ENCODE assay signal across 18 cellular contexts in the genomic region with DNA sequence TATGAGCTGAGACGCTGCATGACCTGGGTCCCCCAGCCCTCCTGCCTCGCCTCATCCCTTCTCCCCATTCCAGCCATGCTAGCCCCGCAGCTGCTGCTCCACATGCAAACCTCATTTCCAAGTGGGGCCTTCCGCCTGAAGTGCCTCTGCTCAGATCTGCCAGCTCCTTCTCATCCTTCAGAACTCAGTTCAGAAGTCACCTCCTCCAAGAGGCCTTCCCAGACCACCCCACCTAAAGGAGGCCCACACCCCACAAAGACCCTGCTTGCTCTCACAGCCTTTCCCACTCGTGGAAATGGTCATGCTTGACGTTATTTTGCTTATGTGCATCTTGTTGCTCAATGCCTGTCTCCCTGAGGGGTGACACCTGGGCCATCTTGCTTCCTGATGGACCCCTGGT. TPM values are rescaled to one million over a fixed set of nuclear protein-coding genes. Genes with fewer than 3 reads are reported as not detected.
DNase-seq lines count a peak whose midpoint lies in the region; ATAC-seq, FAIRE-seq and TF ChIP-seq lines count a peak whose summit lies in the region.
"Had no signal": no experiment of that assay in that cellular context is flagged by ENCODE, and none has a peak within 500 bp of the region (broad histone marks: within the 10 kb centered on the region; RNA-seq: fewer than 3 reads in every experiment).

No MANE protein-coding gene starts in this region.

- no peak overlapping the region for H3K4me3 Mint-ChIP-seq in CD4-positive, CD25-positive, alpha-beta regulatory T cell
- H3K4me3 Mint-ChIP-seq: CD4-positive, alpha-beta memory T cell had no signal

- no peak overlapping the region for H3K27ac ChIP-seq in CD4-positive, CD25-positive, alpha-beta regulatory T cell (ENCODE audit: insufficient read depth, low read length, poor library complexity, severe bottlenecking)
- H3K27ac ChIP-seq in H1 (ENCODE audit: low read depth, low read length), result no peak overlapping the region
- H3K27ac ChIP-seq in osteoblast (ENCODE audit: low read depth, low read length), result no peak overlapping the region
- H3K27ac ChIP-seq: C4-2B, GM23248 had no signal

- H2AK5ac ChIP-seq in H1 (ENCODE audit: low read depth, low read length), result no peak overlapping the region

- H3K9me3 ChIP-seq in CD4-positive, CD25-positive, alpha-beta regulatory T cell (ENCODE audit: control insufficient read depth in 2 of 2, low read length in 2 of 2), result no peaks in the 10 kb centered on the region
- H3K9me3 ChIP-seq in H1 (ENCODE audit: insufficient read depth in 2 of 2, low read depth in 1 of 2, low read length in 1 of 2) (no peaks in the 10 kb centered on the region), osteoblast (ENCODE audit: low read depth, low read length) (no peaks in the 10 kb centered on the region)
- H3K9me3 ChIP-seq: BE2C had no signal

- no peaks in the 10 kb centered on the region for H3K9me3 Mint-ChIP-seq in CD4-positive, CD25-positive, alpha-beta regulatory T cell
- H3K9me3 Mint-ChIP-seq: CD4-positive, alpha-beta memory T cell had no signal

- H3K9ac ChIP-seq in H1 (replicated peaks in 1 of 4; ENCODE audit: extremely low read depth in 1 of 4, low read depth in 3 of 4, low read length in 3 of 4), result no peak overlapping the region
- H3K9ac ChIP-seq: GM23248 had no signal

- H2BK120ac ChIP-seq in H1 (replicated peaks; ENCODE audit: low read depth, low read length), result no peak overlapping the region

- H4K8ac ChIP-seq in H1 (ENCODE audit: extremely low read depth, insufficient read depth, low read length), result no peak overlapping the region

- no peaks in the 10 kb centered on the region for H3K23me2 ChIP-seq in H1 (ENCODE audit: low read depth, low read length)

- FAIRE-seq in GM12892 (lab: Jason Lieb, UNC) (no peak), H1 (lab: Jason Lieb, UNC) (no peak)
- FAIRE-seq: A204.1 had no signal

- ATAC-seq in CD4-positive, CD25-positive, alpha-beta regulatory T cell (ENCODE audit: low read depth in 2 of 2), result no peak

- no peaks in the 10 kb centered on the region for H3K27me3 Mint-ChIP-seq in CD4-positive, CD25-positive, alpha-beta regulatory T cell
- H3K27me3 Mint-ChIP-seq: CD4-positive, alpha-beta memory T cell had no signal

- no peak for TF ChIP-seq RAD21 in H1 (IDR thresholded peaks at IDR 0.05 in 1 of 2, conservative IDR thresholded peaks at IDR 0.05 in 1 of 2; ENCODE audit: low read depth in 2 of 2, low read length in 2 of 2)

- H4K20me1 ChIP-seq in H1 (replicated peaks in 1 of 2; ENCODE audit: control insufficient read depth in 1 of 2, insufficient read depth in 2 of 2, low read length in 2 of 2) (peaks cover 0 to 4% of the 10 kb centered on the region in 2 experiments), osteoblast (ENCODE audit: insufficient read depth, low read length) (no peaks in the 10 kb centered on the region)

- no peaks in the 10 kb centered on the region for H3K4me1 Mint-ChIP-seq in CD4-positive, CD25-positive, alpha-beta regulatory T cell

- H3K18ac ChIP-seq in H1 (ENCODE audit: extremely low read depth, low read length), result no peak overlapping the region

- POLR2A ChIA-PET in H1 (lab: Charles Lee; ENCODE audit: partially characterized antibody), result interaction anchor here (1.9 kb wide), 1 partner anchor 16 kb away, joined by 4 read pairs; no protein-coding TSS in a partner anchor

- TF ChIP-seq CTCF in H1 (IDR thresholded peaks at IDR 0.05; ENCODE audit: control extremely low read depth in 1 of 3, insufficient read depth in 1 of 3, low read depth in 1 of 3, low read length in 3 of 3) (no peak), osteoblast (IDR thresholded peaks at IDR 0.05; ENCODE audit: extremely low read depth, low read depth, low read length) (no peak)

- no peak overlapping the region for H3K23ac ChIP-seq in H1 (ENCODE audit: insufficient read length)

- TF ChIP-seq POLR2A in GM12892 (IDR thresholded peaks at IDR 0.05; ENCODE audit: low read depth, low read length) (no peak), H1 (IDR thresholded peaks at IDR 0.05; ENCODE audit: control extremely low read depth in 1 of 2, low read depth in 2 of 2, low read length in 2 of 2) (no peak)

- no peaks in the 10 kb centered on the region for H3K4me1 ChIP-seq in CD4-positive, CD25-positive, alpha-beta regulatory T cell (ENCODE audit: control insufficient read depth, insufficient read depth, low read length, poor library complexity, severe bottlenecking)
- H3K4me1 ChIP-seq in H1 (replicated peaks in 1 of 4; ENCODE audit: control insufficient read depth in 3 of 4, insufficient read depth in 4 of 4, low read length in 3 of 4) (no peaks in the 10 kb centered on the region; a peak in 3 of 7 replicates), osteoblast (ENCODE audit: insufficient read depth, low read length) (peaks cover 8% of the 10 kb centered on the region)
- H3K4me1 ChIP-seq: BE2C had no signal

- no peak overlapping the region for H3K56ac ChIP-seq in H1 (replicated peaks; ENCODE audit: insufficient read length, low read depth, low read length)

- H3K14ac ChIP-seq in H1 (ENCODE audit: insufficient read length), result no peak overlapping the region

- no peak overlapping the region for H2BK12ac ChIP-seq in H1 (ENCODE audit: low read depth, low read length)

- H3K4ac ChIP-seq in H1 (replicated peaks; ENCODE audit: insufficient read length, low read depth, low read length), result peak overlapping the region; percentile 35

- no peak overlapping the region for H4K5ac ChIP-seq in H1 (ENCODE audit: insufficient read length, low read depth, low read length)

- no peak overlapping the region for H4K91ac ChIP-seq in H1 (replicated peaks; ENCODE audit: insufficient read length, low read length)

- H3K4me3 ChIP-seq in CD4-positive, CD25-positive, alpha-beta regulatory T cell (ENCODE audit: low read depth, low read length), result no peak overlapping the region
- H3K4me3 ChIP-seq in H1 (ENCODE audit: extremely low read depth in 1 of 4, insufficient read depth in 2 of 4, low read depth in 3 of 4, low read length in 4 of 4), result no peak overlapping the region
- no peak overlapping the region for H3K4me3 ChIP-seq in osteoblast (ENCODE audit: insufficient read depth, low read length)
- H3K4me3 ChIP-seq: GM23248 had no signal

- no peak for DNase-seq in CD4-positive, CD25-positive, alpha-beta regulatory T cell
- DNase-seq in GM12892 (ENCODE audit: insufficient read length) (peak; percentile 2), H1 (ENCODE audit: low read depth in 1 of 2, low spot score in 2 of 2) (no peak), osteoblast (ENCODE audit: insufficient read length, low spot score, missing footprints) (peak; percentile 48), DMS79 (lab: John Stamatoyannopoulos, UW) (no peak), GOT3 (lab: John Stamatoyannopoulos, UW) (no peak)
- DNase-seq: ACHN; BE2C; CD4-positive, alpha-beta memory T cell; DMS153; DMS79 treated with DMSO at 0.1 percent for 48 hours; GF-D8; GM23248; H7; IMR-90; KBM-7 had no signal

- H3K79me1 ChIP-seq in H1 (ENCODE audit: low read depth, low read length), result no peaks in the 10 kb centered on the region

- no peak for TF ChIP-seq EP300 in H1 (IDR thresholded peaks at IDR 0.05; ENCODE audit: borderline replicate concordance in 1 of 2, low read depth in 2 of 2, low read length in 2 of 2)

- H2BK15ac ChIP-seq in H1 (ENCODE audit: low read length), result no peak overlapping the region

- H2BK20ac ChIP-seq in H1 (ENCODE audit: low read length), result no peak overlapping the region

- 86% methylated on average over 6 of the region's 6 CpGs; no CpG with 5 or more reads in 1 of the 2 experiments for WGBS in H1 (ENCODE audit: extremely low coverage in 1 of 2, insufficient coverage in 1 of 2, insufficient read length in 1 of 2, insufficient replicate concordance in 2 of 2, low coverage in 1 of 2, low lambda C conversion rate in 2 of 2, missing lambda C conversion rate in 1 of 2), 2 experiments

- CTCF ChIA-PET in H1 (lab: Charles Lee; ENCODE audit: partially characterized antibody), result interaction anchor here (1.0 to 18.3 kb wide), 14 partner anchors 11 to 440 kb away, joined by 3 to 266 read pairs (median 4); a partner anchor contains a TSS

- H3K36me3 ChIP-seq in CD4-positive, CD25-positive, alpha-beta regulatory T cell (ENCODE audit: control insufficient read depth, insufficient read depth, low read length), result no peaks in the 10 kb centered on the region
- H3K36me3 ChIP-seq in H1 (ENCODE audit: control insufficient read depth in 2 of 4, insufficient read depth in 4 of 4, low read length in 3 of 4) (no peaks in the 10 kb centered on the region), osteoblast (ENCODE audit: insufficient read depth, low read length) (no peaks in the 10 kb centered on the region)
- H3K36me3 ChIP-seq: BE2C had no signal

- no peak overlapping the region for H2BK5ac ChIP-seq in H1 (ENCODE audit: low read depth, low read length)

- H2AFZ ChIP-seq in H1 (ENCODE audit: low read length), result no peak overlapping the region
- no peak overlapping the region for H2AFZ ChIP-seq in osteoblast (ENCODE audit: low read length)
- H2AFZ ChIP-seq: GM23248 had no signal

- H3K4me2 ChIP-seq in H1 (ENCODE audit: insufficient read depth in 1 of 2, low read depth in 2 of 2, low read length in 2 of 2) (no peak overlapping the region), osteoblast (ENCODE audit: insufficient read depth, low read length) (no peak overlapping the region)

- H3K36me3 Mint-ChIP-seq in CD4-positive, CD25-positive, alpha-beta regulatory T cell, result no peaks in the 10 kb centered on the region

- peak overlapping the region in 2 of 3 donors; percentile 36 to 92 for H3K27ac Mint-ChIP-seq in CD4-positive, CD25-positive, alpha-beta regulatory T cell
- H3K27ac Mint-ChIP-seq: CD4-positive, alpha-beta memory T cell had no signal

- no peaks in the 10 kb centered on the region for H3K27me3 ChIP-seq in CD4-positive, CD25-positive, alpha-beta regulatory T cell (ENCODE audit: control insufficient read depth, insufficient read depth, low read length)
- H3K27me3 ChIP-seq in H1 (replicated peaks in 1 of 4; ENCODE audit: control insufficient read depth in 3 of 4, extremely low read depth in 1 of 4, insufficient read depth in 3 of 4, low read length in 3 of 4), result no peaks in the 10 kb centered on the region
- H3K27me3 ChIP-seq in osteoblast (ENCODE audit: insufficient read depth, low read length), result peaks cover 3% of the 10 kb centered on the region
- H3K27me3 ChIP-seq: BE2C had no signal

- H3K79me2 ChIP-seq in H1 (ENCODE audit: control insufficient read depth in 1 of 2, insufficient read depth in 2 of 2, low read length in 2 of 2), result no peaks in the 10 kb centered on the region
- H3K79me2 ChIP-seq in osteoblast (ENCODE audit: insufficient read depth, low read length), result no peaks in the 10 kb centered on the region

RNA-seq across cellular contexts. Expression of gene RMI2, which starts 58.7 kb away (rescaled TPM):
- 4.3 TPM for total RNA-seq in CD4-positive, CD25-positive, alpha-beta regulatory T cell
- 10 to 100 TPM in 2 of 4 donors, 1 to 10 TPM in 2; 7.4 to 15.3 (median 11.1) TPM for polyA plus RNA-seq in CD4-positive, CD25-positive, alpha-beta regulatory T cell
- 25.7 TPM for polyA plus RNA-seq in GM12892 (2012; ENCODE audit: missing spikeins)
- total RNA-seq in H1 (2021; fragmentation: NEBNext Ultra II Directional; extraction: Animal tissue kit (Norgen Biotek cat#: 25700)), result 96.0 and 96.9 TPM in 2 replicates
- polyA plus RNA-seq in H1 (2011; rRNA removed), result 47.9 and 58.2 TPM in 2 replicates
- polyA plus RNA-seq in H1 (2011; cell fraction: cytosol; rRNA removed), result 78.9 TPM
- polyA plus RNA-seq in H1 (2011; cell fraction: nucleus; rRNA removed), result 19.3 TPM
- polyA plus RNA-seq in H1 (2012, experiment 1 of 2), result 71.5 to 77.9 TPM (median 76.5 TPM) in 4 replicates
- polyA plus RNA-seq in H1 (2012, experiment 2 of 2), result 74.2 TPM
- polyA plus RNA-seq in H1 (2013, experiment 1 of 2), result 71.5 TPM
- 71.5 TPM for polyA plus RNA-seq in H1 (2013, experiment 2 of 2)
- polyA minus RNA-seq in H1 (2011; rRNA and poly(A)+ RNA removed), result 29.7 and 43.5 TPM in 2 replicates
- 27.9 TPM for polyA minus RNA-seq in H1 (2011; cell fraction: cytosol; rRNA and poly(A)+ RNA removed)
- 24.2 TPM for polyA minus RNA-seq in H1 (2011; cell fraction: nucleus; rRNA and poly(A)+ RNA removed)
- total RNA-seq in osteoblast, result 1.4 and 1.8 TPM in 2 replicates

Comparison
In these comparisons a context has a peak if more than half of its experiments do, and no peak if none do; other contexts are left out.
1. DNase-seq: peak in GM12892 (single experiment) and osteoblast (single experiment); none in CD4-positive, CD25-positive, alpha-beta regulatory T cell (0 of 3), H1 (0 of 2), DMS79 (single experiment) and GOT3 (single experiment).
2. RNA of gene RMI2, which starts 58.7 kb away (total RNA-seq): 96.0 to 96.9 TPM in H1; 4.3 TPM in CD4-positive, CD25-positive, alpha-beta regulatory T cell (single experiment) and 1.4 to 1.8 TPM in osteoblast; every median in the first group is over 10 times any median in the second.